ENCODE assay signal across 8 cellular contexts in genomic region chr12:109804820-109805761, GRCh38. TPM values are rescaled to one million over a fixed set of nuclear protein-coding genes. Genes with fewer than 3 reads are reported as not detected.
A peak's percentile ranks its signal among the peaks of the same experiment; 100 is the strongest.
DNase-seq lines count a peak whose midpoint lies in the region; ATAC-seq and TF ChIP-seq lines count a peak whose summit lies in the region.

No MANE protein-coding gene starts in this region.

- no peaks in the 10 kb centered on the region for H3K9me3 Mint-ChIP-seq in naive B cell

- H3K4me3 ChIP-seq in AG04449 (ENCODE audit: low read depth, low read length) (no peak overlapping the region), esophagus muscularis mucosa (no peak overlapping the region)

- CTCF ChIA-PET in AG04449 (lab: Yijun Ruan, JAX), result interaction anchor here (0.5 to 6.1 kb wide), 42 partner anchors 10 to 626 kb away, joined by 3 to 275 read pairs (median 6); partner anchors contain the start of genes TCHP and TRPV4

- WGBS in esophagus muscularis mucosa, result 58% methylated on average over 7 of the region's 12 CpGs

- no peak overlapping the region for H3K27ac ChIP-seq in esophagus muscularis mucosa (replicated peaks in 1 of 4)

- H3K27me3 Mint-ChIP-seq in naive B cell, result peaks cover 0 to 9% (median 6%) of the 10 kb centered on the region in 3 donors

- H3K4me3 Mint-ChIP-seq in naive B cell, result no peak overlapping the region

- peak overlapping the region in 1 of 6 donors; percentile 48 for H3K27ac Mint-ChIP-seq in naive B cell

- no peaks in the 10 kb centered on the region for H3K36me3 Mint-ChIP-seq in naive B cell

- H3K9me3 ChIP-seq in esophagus muscularis mucosa, result no peaks in the 10 kb centered on the region

- in situ Hi-C loops in GM13977 (cut with MboI; ENCODE audit: low pct_unique_long_range_greater_than_20kb, low sequenced_read_pairs, unreplicated experiment), result no loop called here

- no peak for TF ChIP-seq POLR2A in esophagus muscularis mucosa (IDR thresholded peaks at IDR 0.05; ENCODE audit: low read depth)

- H3K36me3 ChIP-seq in esophagus muscularis mucosa, result no peaks in the 10 kb centered on the region

- no peak for TF ChIP-seq EP300 in esophagus muscularis mucosa (IDR thresholded peaks at IDR 0.05)

- H3K4me1 Mint-ChIP-seq in naive B cell, result peaks cover 0 to 3% (median 0%) of the 10 kb centered on the region in 3 donors

- H3K4me1 ChIP-seq in esophagus muscularis mucosa, result peaks cover 0 to 4% (median 0%) of the 10 kb centered on the region in 4 donors

- intact Hi-C loops in esophagus muscularis mucosa (cut with DNase I), result loop anchor here (1.0 kb wide), 2 partner anchors 40 to 74 kb away; no protein-coding TSS in a partner anchor

- ATAC-seq in naive B cell (ENCODE audit: low read depth in 2 of 2), result peak; percentile 73 to 83
- ATAC-seq in GM18868 (IDR thresholded peaks at IDR 0.05; ENCODE audit: unreplicated experiment), result no peak

- peaks cover 0 to 4% (median 0%) of the 10 kb centered on the region in 4 donors for H3K27me3 ChIP-seq in esophagus muscularis mucosa

- TF ChIP-seq CTCF in AG04449 (IDR thresholded peaks at IDR 0.05; ENCODE audit: insufficient read depth, low read length, missing control alignments) (peak; percentile 93), GM13977 (IDR thresholded peaks at IDR 0.05; ENCODE audit: extremely low read depth, insufficient read depth, missing control alignments) (peak; percentile 92), esophagus muscularis mucosa (IDR thresholded peaks at IDR 0.05) (peak; percentile 93 to 98 (median 98))

- DNase-seq in AG04449 (ENCODE audit: low read depth, low spot score), result no peak
- DNase-seq in GM13977 (ENCODE audit: low spot score), result peak; percentile 85
- peak; percentile 85 for DNase-seq in NCI-H82 (lab: John Stamatoyannopoulos, UW)
- peak; percentile 55 for DNase-seq in activated T-cell treated with anti-CD3 and anti-CD28 coated beads for 1 hour (ENCODE audit: low read depth)
- no peak for DNase-seq in esophagus muscularis mucosa (ENCODE audit: extremely low spot score)
- peak; percentile 56 for DNase-seq in naive B cell
- DNase-seq in stimulated activated CD8-positive, alpha-beta memory T cell treated with anti-CD3 and anti-CD28 coated beads, Interleukin-7, amount 100 ng/mL, for 48 hours (ENCODE audit: extremely low read depth in 1 of 2, low read depth in 1 of 2), result peak; percentile 27 to 40

- POLR2A ChIA-PET in AG04449 (lab: Yijun Ruan, JAX), result interaction anchor here (0.6 kb wide), 1 partner anchor 96 kb away, joined by 4 read pairs; no protein-coding TSS in a partner anchor

RNA-seq across cellular contexts. Expression of gene TRPV4, which starts 28.1 kb away (rescaled TPM):
- under 1 TPM; under 0.01 to 0.63 (median 0.35) TPM for total RNA-seq in esophagus muscularis mucosa
- not detected for polyA plus RNA-seq in naive B cell (ENCODE audit: low read depth in 6 of 6)

Comparison
In these comparisons a context has a peak if more than half of its experiments do, and no peak if none do; other contexts are left out.
1. DNase-seq: peak in GM13977 (single experiment), NCI-H82 (single experiment), activated T-cell treated with anti-CD3 and anti-CD28 coated beads for 1 hour (single experiment), naive B cell (single experiment) and stimulated activated CD8-positive, alpha-beta memory T cell treated with anti-CD3 and anti-CD28 coated beads, Interleukin-7, amount 100 ng/mL, for 48 hours (2 of 2); none in AG04449 (single experiment) and esophagus muscularis mucosa (single experiment).
2. Peak in every context shown above with its lines, with median percentiles within 50 percentile points of each other: CTCF ChIP-seq.